ENCODE assay signal across 26 cellular contexts in the genomic region with DNA sequence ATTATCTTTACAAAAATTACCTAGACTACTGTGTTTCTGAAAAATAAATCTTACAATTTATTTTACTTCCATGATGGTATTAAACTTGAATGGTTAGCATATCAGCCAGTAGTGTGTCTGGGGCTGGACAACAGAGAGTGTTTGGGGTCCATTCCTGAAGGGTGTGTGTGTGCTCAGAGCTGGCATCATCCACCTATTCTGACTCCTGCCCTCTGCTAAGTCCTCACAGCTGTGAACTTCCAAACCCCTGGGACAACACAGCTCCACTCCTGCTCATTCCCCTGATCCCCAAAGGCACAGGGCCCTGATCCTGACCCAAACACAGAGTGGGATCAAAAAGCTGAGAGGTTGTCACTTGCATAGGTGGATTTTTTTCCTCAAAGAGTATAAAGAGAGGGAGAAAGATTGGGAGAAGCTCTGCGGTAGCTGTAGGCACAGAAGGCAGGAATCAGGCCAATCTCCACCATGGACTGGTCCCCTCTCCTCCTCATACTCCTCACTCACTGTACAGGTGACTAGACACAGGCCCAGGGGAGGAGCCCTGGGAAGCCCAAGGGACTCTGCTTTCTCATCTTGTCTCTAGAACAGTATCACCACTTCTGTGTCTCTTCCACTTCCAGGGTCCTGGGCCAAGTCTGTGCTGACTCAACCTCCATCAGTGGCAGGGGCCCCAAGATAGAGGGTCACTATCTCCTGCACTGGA. TPM values are rescaled to one million over a fixed set of nuclear protein-coding genes. Genes with fewer than 3 reads are reported as not detected.
A peak's percentile ranks its signal among the peaks of the same experiment; 100 is the strongest.
DNase-seq lines count a peak whose midpoint lies in the region; ATAC-seq, FAIRE-seq and TF ChIP-seq lines count a peak whose summit lies in the region.
"Had no signal": no experiment of that assay in that cellular context is flagged by ENCODE, and none has a peak within 500 bp of the region (broad histone marks: within the 10 kb centered on the region; RNA-seq: fewer than 3 reads in every experiment).

No MANE protein-coding gene starts in this region.

- POLR2A ChIA-PET in activated CD8-positive, alpha-beta T cell treated with anti-CD3 and anti-CD28 coated beads, Interleukin-2, amount 10 ng/mL, durations not matched to agents 7 days and 5 days (lab: Charles Lee) = no interaction called here
- POLR2A ChIA-PET in activated CD8-positive, alpha-beta T cell treated with anti-CD3 and anti-CD28 coated beads for 36 hours (lab: Charles Lee) = interaction anchor here (0.9 kb wide), 1 partner anchor 104 kb away, joined by 3 read pairs; no protein-coding TSS in a partner anchor

- no peak for TF ChIP-seq CTCF in activated CD8-positive, alpha-beta T cell treated with anti-CD3 and anti-CD28 coated beads for 36 hours (IDR thresholded peaks at IDR 0.05)

- ATAC-seq in activated CD8-positive, alpha-beta T cell treated with anti-CD3 and anti-CD28 coated beads, Interleukin-2, amount 10 ng/mL, durations not matched to agents 7 days and 5 days = no peak
- ATAC-seq in activated CD8-positive, alpha-beta T cell treated with anti-CD3 and anti-CD28 coated beads for 36 hours = no peak
- no peak for ATAC-seq in HG02840 (IDR thresholded peaks at IDR 0.05; ENCODE audit: low FRiP score, unreplicated experiment)

- no peaks in the 10 kb centered on the region for H3K9me3 Mint-ChIP-seq in activated CD8-positive, alpha-beta T cell treated with anti-CD3 and anti-CD28 coated beads, Interleukin-2, amount 10 ng/mL, durations not matched to agents 7 days and 5 days (ENCODE audit: insufficient read depth)
- no peaks in the 10 kb centered on the region for H3K9me3 Mint-ChIP-seq in activated CD8-positive, alpha-beta T cell treated with anti-CD3 and anti-CD28 coated beads for 36 hours
- H3K9me3 Mint-ChIP-seq: activated CD4-positive, alpha-beta T cell treated with anti-CD3 and anti-CD28 coated beads, Interleukin-2, amount 10 ng/mL, durations not matched to agents 24 days and 14 days; CD4-positive, alpha-beta T cell; HFFc6; natural killer cell treated with Interleukin-12 subunit alpha and Interleukin-12 subunit beta and Interleukin-15 and Interleukin-18, amount 100 ng/mL, for 72 hours had no signal

- CTCF ChIA-PET in activated CD8-positive, alpha-beta T cell treated with anti-CD3 and anti-CD28 coated beads, Interleukin-2, amount 10 ng/mL, durations not matched to agents 7 days and 5 days (lab: Charles Lee) = no interaction called here
- CTCF ChIA-PET in activated CD8-positive, alpha-beta T cell treated with anti-CD3 and anti-CD28 coated beads for 36 hours (lab: Charles Lee) = interaction anchor here (1.0 kb wide), 1 partner anchor 23 kb away, joined by 3 read pairs; no protein-coding TSS in a partner anchor

- peak; percentile 42 for FAIRE-seq in urothelium cell line (lab: Jason Lieb, UNC)
- FAIRE-seq: H1 had no signal

- intact Hi-C loops in activated CD8-positive, alpha-beta T cell treated with anti-CD3 and anti-CD28 coated beads for 36 hours (cut with micrococcal nuclease) = no loop called here

- DNase-seq in activated CD8-positive, alpha-beta T cell treated with anti-CD3 and anti-CD28 coated beads, Interleukin-2, amount 10 ng/mL, durations not matched to agents 7 days and 5 days = peak; percentile 14
- DNase-seq in activated CD8-positive, alpha-beta T cell treated with anti-CD3 and anti-CD28 coated beads for 36 hours = no peak
- DNase-seq in amniotic epithelial cell (ENCODE audit: low read depth) (peak; percentile 16), iris pigment epithelial cell (ENCODE audit: low read depth) (peak; percentile 30), urothelium cell line (ENCODE audit: low spot score) (no peak), superior temporal gyrus (ENCODE audit: extremely low spot score) (no peak)
- no peak for DNase-seq in activated CD4-positive, CD25-positive, alpha-beta regulatory T cell (lab: John Stamatoyannopoulos, UW)
- DNase-seq: activated CD4-positive, alpha-beta T cell treated with anti-CD3 and anti-CD28 coated beads, Interleukin-2, amount 10 ng/mL, durations not matched to agents 24 days and 14 days; activated effector memory CD4-positive, alpha-beta T cell treated with anti-CD3 and anti-CD28 coated beads, Interleukin-2, amount 50 U/mL, for 16 hours; activated T-cell treated with anti-CD3 and anti-CD28 coated beads, Interleukin-2, amount 50 U/mL, for 1 hour; CD4-positive, alpha-beta T cell; colonic mucosa; DND-41; effector CD4-positive, alpha-beta T cell; KBM-7; NCI-H2107; NCI-H748 treated with DMSO at 0.1 percent for 48 hours; ovary; stimulated activated naive CD4-positive, alpha-beta T cell treated with Interleukin-2 at 50 U/mL for 16 hours; T1000; testis had no signal

- peaks cover 30% of the 10 kb centered on the region for H3K27me3 Mint-ChIP-seq in activated CD8-positive, alpha-beta T cell treated with anti-CD3 and anti-CD28 coated beads, Interleukin-2, amount 10 ng/mL, durations not matched to agents 7 days and 5 days (ENCODE audit: low read depth)
- H3K27me3 Mint-ChIP-seq in activated CD8-positive, alpha-beta T cell treated with anti-CD3 and anti-CD28 coated beads for 36 hours = peaks cover 7% of the 10 kb centered on the region

- no peak overlapping the region for H3K4me3 Mint-ChIP-seq in activated CD8-positive, alpha-beta T cell treated with anti-CD3 and anti-CD28 coated beads, Interleukin-2, amount 10 ng/mL, durations not matched to agents 7 days and 5 days
- H3K4me3 Mint-ChIP-seq in activated CD8-positive, alpha-beta T cell treated with anti-CD3 and anti-CD28 coated beads for 36 hours = no peak overlapping the region
- H3K4me3 Mint-ChIP-seq: activated CD4-positive, alpha-beta T cell treated with anti-CD3 and anti-CD28 coated beads, Interleukin-2, amount 10 ng/mL, durations not matched to agents 24 days and 14 days; activated naive CD8-positive, alpha-beta T cell; CD4-positive, alpha-beta T cell; HFFc6; natural killer cell treated with Interleukin-12 subunit alpha and Interleukin-12 subunit beta and Interleukin-15 and Interleukin-18, amount 100 ng/mL, for 72 hours had no signal

- H3K27ac Mint-ChIP-seq in activated CD8-positive, alpha-beta T cell treated with anti-CD3 and anti-CD28 coated beads, Interleukin-2, amount 10 ng/mL, durations not matched to agents 7 days and 5 days = no peak overlapping the region
- no peak overlapping the region for H3K27ac Mint-ChIP-seq in activated CD8-positive, alpha-beta T cell treated with anti-CD3 and anti-CD28 coated beads for 36 hours
- H3K27ac Mint-ChIP-seq: activated CD4-positive, alpha-beta T cell treated with anti-CD3 and anti-CD28 coated beads, Interleukin-2, amount 10 ng/mL, durations not matched to agents 24 days and 14 days; activated naive CD8-positive, alpha-beta T cell; CD4-positive, alpha-beta T cell; HFFc6; natural killer cell treated with Interleukin-12 subunit alpha and Interleukin-12 subunit beta and Interleukin-15 and Interleukin-18, amount 100 ng/mL, for 72 hours had no signal

- no peaks in the 10 kb centered on the region for H3K36me3 Mint-ChIP-seq in activated CD8-positive, alpha-beta T cell treated with anti-CD3 and anti-CD28 coated beads, Interleukin-2, amount 10 ng/mL, durations not matched to agents 7 days and 5 days (ENCODE audit: low read depth)
- no peaks in the 10 kb centered on the region for H3K36me3 Mint-ChIP-seq in activated CD8-positive, alpha-beta T cell treated with anti-CD3 and anti-CD28 coated beads for 36 hours (ENCODE audit: low read depth)
- H3K36me3 Mint-ChIP-seq: activated naive CD8-positive, alpha-beta T cell; natural killer cell treated with Interleukin-12 subunit alpha and Interleukin-12 subunit beta and Interleukin-15 and Interleukin-18, amount 100 ng/mL, for 72 hours had no signal

- H3K4me1 Mint-ChIP-seq in activated CD8-positive, alpha-beta T cell treated with anti-CD3 and anti-CD28 coated beads, Interleukin-2, amount 10 ng/mL, durations not matched to agents 7 days and 5 days (ENCODE audit: low read depth) = no peaks in the 10 kb centered on the region
- peaks cover 8% of the 10 kb centered on the region for H3K4me1 Mint-ChIP-seq in activated CD8-positive, alpha-beta T cell treated with anti-CD3 and anti-CD28 coated beads for 36 hours (ENCODE audit: low read depth)

RNA-seq across cellular contexts. Expression of gene TOP3B, which starts 55.7 kb away (rescaled TPM):
- 10 to 100 TPM; 47.3 to 49.9 TPM for total RNA-seq in activated CD8-positive, alpha-beta T cell treated with anti-CD3 and anti-CD28 coated beads, Interleukin-2, amount 10 ng/mL, durations not matched to agents 7 days and 5 days
- total RNA-seq in activated CD8-positive, alpha-beta T cell treated with anti-CD3 and anti-CD28 coated beads for 36 hours = 10 to 100 TPM; 33.6 to 34.0 TPM

Comparison
In these comparisons a context has a peak if more than half of its experiments do, and no peak if none do; other contexts are left out.
1. DNase-seq: peak in activated CD8-positive, alpha-beta T cell treated with anti-CD3 and anti-CD28 coated beads, Interleukin-2, amount 10 ng/mL, durations not matched to agents 7 days and 5 days (single experiment), amniotic epithelial cell (single experiment) and iris pigment epithelial cell (single experiment); none in activated CD8-positive, alpha-beta T cell treated with anti-CD3 and anti-CD28 coated beads for 36 hours (single experiment), urothelium cell line (single experiment), superior temporal gyrus (single experiment) and activated CD4-positive, CD25-positive, alpha-beta regulatory T cell (0 of 4).